ENCODE assay signal across 8 cellular contexts in genomic region chr2:241309684-241310117, GRCh38. TPM values are rescaled to one million over a fixed set of nuclear protein-coding genes. Genes with fewer than 3 reads are reported as not detected.
A peak's percentile ranks its signal among the peaks of the same experiment; 100 is the strongest.
DNase-seq lines count a peak whose midpoint lies in the region; ATAC-seq and TF ChIP-seq lines count a peak whose summit lies in the region.

No MANE protein-coding gene starts in this region.

- TF ChIP-seq CTCF in fibroblast of pulmonary artery (IDR thresholded peaks at IDR 0.05; ENCODE audit: low read length, missing control alignments), result no peak

- peak overlapping the region; percentile 6 for H3K4me3 Mint-ChIP-seq in activated CD4-positive, alpha-beta memory T cell treated with anti-CD3 and anti-CD28 coated beads, Interleukin-2, amount 10 ng/mL, durations not matched to agents 7 days and 5 days

- peak overlapping the region; percentile 69 for H3K27ac Mint-ChIP-seq in activated CD4-positive, alpha-beta memory T cell treated with anti-CD3 and anti-CD28 coated beads, Interleukin-2, amount 10 ng/mL, durations not matched to agents 7 days and 5 days

- H3K9me3 Mint-ChIP-seq in activated CD4-positive, alpha-beta memory T cell treated with anti-CD3 and anti-CD28 coated beads, Interleukin-2, amount 10 ng/mL, durations not matched to agents 7 days and 5 days, result no peaks in the 10 kb centered on the region

- POLR2A ChIA-PET in activated CD4-positive, alpha-beta memory T cell treated with anti-CD3 and anti-CD28 coated beads, Interleukin-2, amount 10 ng/mL, durations not matched to agents 7 days and 5 days (lab: Charles Lee), result interaction anchor here (1.7 kb wide), 1 partner anchor 11 kb away, joined by 6 read pairs; no protein-coding TSS in a partner anchor

- peaks cover 12% of the 10 kb centered on the region for H3K36me3 Mint-ChIP-seq in activated CD4-positive, alpha-beta memory T cell treated with anti-CD3 and anti-CD28 coated beads, Interleukin-2, amount 10 ng/mL, durations not matched to agents 7 days and 5 days (ENCODE audit: low read depth)

- ATAC-seq in GM19467 (IDR thresholded peaks at IDR 0.05; ENCODE audit: unreplicated experiment) (peak; percentile 39), GM21360 (IDR thresholded peaks at IDR 0.05; ENCODE audit: unreplicated experiment) (no peak)

- DNase-seq in Kasumi-1 (lab: John Stamatoyannopoulos, UW) (peak; percentile 77 to 83), fibroblast of pulmonary artery (ENCODE audit: low read depth) (peak; percentile 31), superior temporal gyrus (ENCODE audit: extremely low spot score) (no peak), COLO829 (ENCODE audit: low spot score) (no peak)
- peak; percentile 79 for DNase-seq in activated CD4-positive, alpha-beta memory T cell treated with anti-CD3 and anti-CD28 coated beads, Interleukin-2, amount 10 ng/mL, durations not matched to agents 7 days and 5 days
- peak; percentile 27 to 59 (median 33) for DNase-seq in stimulated activated CD4-positive, alpha-beta T cell treated with anti-CD3 and anti-CD28 coated beads, TNF-alpha, amount 100 ng/mL, for 4 hours (ENCODE audit: low read depth in 3 of 3)

- CTCF ChIA-PET in activated CD4-positive, alpha-beta memory T cell treated with anti-CD3 and anti-CD28 coated beads, Interleukin-2, amount 10 ng/mL, durations not matched to agents 7 days and 5 days (lab: Charles Lee), result no interaction called here

- H3K4me3 ChIP-seq in fibroblast of pulmonary artery (replicated peaks; ENCODE audit: low read depth, low read length), result no peak overlapping the region

- H3K27me3 Mint-ChIP-seq in activated CD4-positive, alpha-beta memory T cell treated with anti-CD3 and anti-CD28 coated beads, Interleukin-2, amount 10 ng/mL, durations not matched to agents 7 days and 5 days, result no peaks in the 10 kb centered on the region

- peaks cover 77% of the 10 kb centered on the region for H3K4me1 Mint-ChIP-seq in activated CD4-positive, alpha-beta memory T cell treated with anti-CD3 and anti-CD28 coated beads, Interleukin-2, amount 10 ng/mL, durations not matched to agents 7 days and 5 days

RNA-seq across cellular contexts. Expression of gene HDLBP, which starts 5.8 kb away (rescaled TPM):
- 100 to 1,000 TPM; 190 to 193 TPM for total RNA-seq in activated CD4-positive, alpha-beta memory T cell treated with anti-CD3 and anti-CD28 coated beads, Interleukin-2, amount 10 ng/mL, durations not matched to agents 7 days and 5 days

RNA-seq across cellular contexts. Expression of gene SEPTIN2, which starts 6.0 kb away (rescaled TPM):
- 100 to 1,000 TPM; 282 to 290 TPM for total RNA-seq in activated CD4-positive, alpha-beta memory T cell treated with anti-CD3 and anti-CD28 coated beads, Interleukin-2, amount 10 ng/mL, durations not matched to agents 7 days and 5 days

RNA-seq across cellular contexts. Expression of gene FARP2, which starts 46.4 kb away (rescaled TPM):
- total RNA-seq in activated CD4-positive, alpha-beta memory T cell treated with anti-CD3 and anti-CD28 coated beads, Interleukin-2, amount 10 ng/mL, durations not matched to agents 7 days and 5 days, result 10 to 100 TPM; 14.1 to 15.0 TPM

Comparison
In these comparisons a context has a peak if more than half of its experiments do, and no peak if none do; other contexts are left out.
1. DNase-seq: peak in Kasumi-1 (2 of 2), activated CD4-positive, alpha-beta memory T cell treated with anti-CD3 and anti-CD28 coated beads, Interleukin-2, amount 10 ng/mL, durations not matched to agents 7 days and 5 days (single experiment), fibroblast of pulmonary artery (single experiment) and stimulated activated CD4-positive, alpha-beta T cell treated with anti-CD3 and anti-CD28 coated beads, TNF-alpha, amount 100 ng/mL, for 4 hours (3 of 3); none in superior temporal gyrus (single experiment) and COLO829 (single experiment).